Comparison of ENCODE assay signal across 12 cellular contexts in genomic region chr1:39107891-39108290, GRCh38.
A peak's percentile ranks its signal among the peaks of the same experiment; 100 is the strongest.
DNase-seq lines count a peak whose midpoint lies in the region; ATAC-seq and TF ChIP-seq lines count a peak whose summit lies in the region.
"Had no signal": no experiment of that assay in that cellular context is flagged by ENCODE, and none has a peak within 500 bp of the region (broad histone marks: within the 10 kb centered on the region; RNA-seq: fewer than 3 reads in every experiment).

No MANE protein-coding gene starts in this region.

- no peak overlapping the region for H3K4me3 Mint-ChIP-seq in mesothelial cell of epicardium
- H3K4me3 Mint-ChIP-seq in activated naive CD4-positive, alpha-beta T cell treated with anti-CD3 and anti-CD28 coated beads, Interleukin-2, amount 10 ng/mL, durations not matched to agents 7 days and 5 days, result no peak overlapping the region
- H3K4me3 Mint-ChIP-seq: activated T-cell treated with anti-CD3 and anti-CD28 coated beads, Interleukin-2, amount 50 U/mL, for 72 hours; CD14-positive monocyte had no signal

- H3K4me1 Mint-ChIP-seq in mesothelial cell of epicardium, result peaks cover 32% of the 10 kb centered on the region
- H3K4me1 Mint-ChIP-seq in activated naive CD4-positive, alpha-beta T cell treated with anti-CD3 and anti-CD28 coated beads, Interleukin-2, amount 10 ng/mL, durations not matched to agents 7 days and 5 days, result peaks cover 24% of the 10 kb centered on the region

- intact Hi-C loops in heart right ventricle (cut with DNase I) (loop anchor here in 6 of 10 donors (2.0 to 10.0 kb wide), 7 partner anchors 21 to 427 kb away; no protein-coding TSS in a partner anchor), Right ventricle myocardium inferior (cut with DNase I) (loop anchor here (2.0 to 10.0 kb wide), 2 partner anchors 25 to 437 kb away; no protein-coding TSS in a partner anchor)

- CTCF ChIA-PET in activated naive CD4-positive, alpha-beta T cell treated with anti-CD3 and anti-CD28 coated beads, Interleukin-2, amount 10 ng/mL, durations not matched to agents 7 days and 5 days (lab: Charles Lee), result interaction anchor here (1.0 to 1.1 kb wide), 2 partner anchors 84 to 566 kb away, joined by 3 read pairs; no protein-coding TSS in a partner anchor

- DNase-seq in heart right ventricle, result no peak
- DNase-seq in Right ventricle myocardium inferior (ENCODE audit: missing footprints), result no peak
- no peak for DNase-seq in mesothelial cell of epicardium (ENCODE audit: low spot score in 2 of 2, unreplicated experiment in 2 of 2)
- DNase-seq in activated naive CD4-positive, alpha-beta T cell treated with anti-CD3 and anti-CD28 coated beads, Interleukin-2, amount 10 ng/mL, durations not matched to agents 7 days and 5 days, result no peak
- DNase-seq: activated T-cell treated with anti-CD3 and anti-CD28 coated beads, Interleukin-2, amount 50 U/mL, for 72 hours; stimulated activated CD4-positive, alpha-beta T cell treated with anti-CD3 and anti-CD28 coated beads, Interleukin-4, amount 100 ng/mL, for 24 hours had no signal

- no peak overlapping the region for H3K27ac Mint-ChIP-seq in mesothelial cell of epicardium
- H3K27ac Mint-ChIP-seq in activated naive CD4-positive, alpha-beta T cell treated with anti-CD3 and anti-CD28 coated beads, Interleukin-2, amount 10 ng/mL, durations not matched to agents 7 days and 5 days, result no peak overlapping the region
- H3K27ac Mint-ChIP-seq: activated T-cell treated with anti-CD3 and anti-CD28 coated beads, Interleukin-2, amount 50 U/mL, for 72 hours; CD14-positive monocyte had no signal

- H3K9me3 ChIP-seq in heart right ventricle, result no peaks in the 10 kb centered on the region
- H3K9me3 ChIP-seq in ectodermal cell (ENCODE audit: control insufficient read depth, low read length), result no peaks in the 10 kb centered on the region
- no peaks in the 10 kb centered on the region for H3K9me3 ChIP-seq in mesodermal cell (ENCODE audit: control insufficient read depth, low read length)

- H3K27ac ChIP-seq in heart right ventricle, result peak overlapping the region in 9 of 10 donors; percentile 89 to 98 (median 95)
- H3K27ac ChIP-seq in ectodermal cell (ENCODE audit: insufficient read depth, low read depth, low read length, poor library complexity, severe bottlenecking), result no peak overlapping the region
- peak overlapping the region; percentile 93 for H3K27ac ChIP-seq in mesodermal cell (ENCODE audit: low read depth, low read length, severe bottlenecking)
- H3K27ac ChIP-seq: HL-60 had no signal

- peak overlapping the region in 5 of 10 donors; percentile 83 to 89 (median 84) for H3K4me3 ChIP-seq in heart right ventricle
- H3K4me3 ChIP-seq in ectodermal cell (ENCODE audit: insufficient read depth, low read depth, low read length), result peak overlapping the region; percentile 76
- H3K4me3 ChIP-seq in mesodermal cell (ENCODE audit: extremely low read depth, insufficient read depth, low read length, poor library complexity, severe bottlenecking), result peak overlapping the region; percentile 83

- no peaks in the 10 kb centered on the region for H3K9me3 Mint-ChIP-seq in mesothelial cell of epicardium
- no peaks in the 10 kb centered on the region for H3K9me3 Mint-ChIP-seq in activated naive CD4-positive, alpha-beta T cell treated with anti-CD3 and anti-CD28 coated beads, Interleukin-2, amount 10 ng/mL, durations not matched to agents 7 days and 5 days
- H3K9me3 Mint-ChIP-seq: activated T-cell treated with anti-CD3 and anti-CD28 coated beads, Interleukin-2, amount 50 U/mL, for 72 hours had no signal

- no peaks in the 10 kb centered on the region for H3K36me3 ChIP-seq in heart right ventricle
- no peaks in the 10 kb centered on the region for H3K36me3 ChIP-seq in ectodermal cell (ENCODE audit: control insufficient read depth, insufficient read depth, low read length)
- peaks cover 7% of the 10 kb centered on the region for H3K36me3 ChIP-seq in mesodermal cell (ENCODE audit: control insufficient read depth, insufficient read depth, low read length)

- H3K27me3 ChIP-seq in heart right ventricle, result peaks cover 0 to 4% (median 0%) of the 10 kb centered on the region in 7 donors
- H3K27me3 ChIP-seq in ectodermal cell (ENCODE audit: control insufficient read depth, insufficient read depth, low read length, poor library complexity, severe bottlenecking), result no peaks in the 10 kb centered on the region

- H3K4me1 ChIP-seq in heart right ventricle (peaks cover 7 to 86% (median 66%) of the 10 kb centered on the region in 9 donors), ectodermal cell (ENCODE audit: control insufficient read depth, insufficient read depth, low read length) (peaks cover 31% of the 10 kb centered on the region), mesodermal cell (ENCODE audit: control insufficient read depth, insufficient read depth, low read length, poor library complexity, severe bottlenecking) (peaks cover 36% of the 10 kb centered on the region)

- ATAC-seq in heart right ventricle (no peak), Right ventricle myocardium inferior (no peak), GM18870 (IDR thresholded peaks at IDR 0.05; ENCODE audit: unreplicated experiment) (no peak), GM21576 (IDR thresholded peaks at IDR 0.05; ENCODE audit: unreplicated experiment) (no peak)
- ATAC-seq: activated T-cell treated with anti-CD3 and anti-CD28 coated beads, Interleukin-2, amount 50 U/mL, for 72 hours had no signal

- TF ChIP-seq CTCF in heart right ventricle (IDR thresholded peaks at IDR 0.05) (no peak), mesothelial cell of epicardium (IDR thresholded peaks at IDR 0.05; ENCODE audit: unreplicated experiment) (no peak)

- no peaks in the 10 kb centered on the region for H3K27me3 Mint-ChIP-seq in mesothelial cell of epicardium (ENCODE audit: low read depth)
- H3K27me3 Mint-ChIP-seq in activated naive CD4-positive, alpha-beta T cell treated with anti-CD3 and anti-CD28 coated beads, Interleukin-2, amount 10 ng/mL, durations not matched to agents 7 days and 5 days, result peaks cover 28% of the 10 kb centered on the region

- no peaks in the 10 kb centered on the region for H3K36me3 Mint-ChIP-seq in mesothelial cell of epicardium
- H3K36me3 Mint-ChIP-seq in activated naive CD4-positive, alpha-beta T cell treated with anti-CD3 and anti-CD28 coated beads, Interleukin-2, amount 10 ng/mL, durations not matched to agents 7 days and 5 days, result no peaks in the 10 kb centered on the region
